ENCODE assay signal across 23 cellular contexts in genomic region chr20:48765359-48765758, GRCh38.
A peak's percentile ranks its signal among the peaks of the same experiment; 100 is the strongest.
DNase-seq lines count a peak whose midpoint lies in the region; ATAC-seq, FAIRE-seq and TF ChIP-seq lines count a peak whose summit lies in the region.
"Had no signal": no experiment of that assay in that cellular context is flagged by ENCODE, and none has a peak within 500 bp of the region (broad histone marks: within the 10 kb centered on the region; RNA-seq: fewer than 3 reads in every experiment).

No MANE protein-coding gene starts in this region.

- no peak for TF ChIP-seq CTCF in endodermal cell (conservative IDR thresholded peaks at IDR 0.05)

- peaks cover 21% of the 10 kb centered on the region for H3K9me3 ChIP-seq in endodermal cell (ENCODE audit: control insufficient read depth, low read length)
- H3K9me3 ChIP-seq: suprapubic skin, vagina had no signal

- H3K36me3 ChIP-seq in endodermal cell (ENCODE audit: control insufficient read depth, insufficient read depth, low read length), result peaks cover 15% of the 10 kb centered on the region
- H3K36me3 ChIP-seq: neural progenitor cell, suprapubic skin, vagina had no signal

- no peak overlapping the region for H3K27ac ChIP-seq in endodermal cell (ENCODE audit: low read depth, low read length)
- H3K27ac ChIP-seq: C4-2B, KMS-11, neural progenitor cell, suprapubic skin, vagina had no signal

- no peak overlapping the region for H3K9ac ChIP-seq in endodermal cell (ENCODE audit: extremely low read depth, low read length, poor library complexity, severe bottlenecking)
- H3K9ac ChIP-seq: KMS-11, neural progenitor cell had no signal

- peaks cover 91% of the 10 kb centered on the region for H3K4me1 Mint-ChIP-seq in activated T-cell treated with anti-CD3 and anti-CD28 coated beads, Interleukin-2, amount 50 U/mL, for 24 hours (ENCODE audit: low read depth)
- H3K4me1 Mint-ChIP-seq in activated CD4-positive, alpha-beta memory T cell treated with anti-CD3 and anti-CD28 coated beads for 36 hours (ENCODE audit: low read depth), result peaks cover 89% of the 10 kb centered on the region
- H3K4me1 Mint-ChIP-seq in endodermal cell, result peaks cover 17% of the 10 kb centered on the region
- peaks cover 94% of the 10 kb centered on the region for H3K4me1 Mint-ChIP-seq in stimulated activated effector memory CD8-positive, alpha-beta T cell treated with anti-CD3 and anti-CD28 coated beads, Interleukin-12 subunit alpha, Interleukin-12 subunit beta, amount 100 ng/mL, for 72 hours

- H3K27ac Mint-ChIP-seq in activated T-cell treated with anti-CD3 and anti-CD28 coated beads, Interleukin-2, amount 50 U/mL, for 24 hours, result peak overlapping the region; percentile 62
- peak overlapping the region; percentile 97 for H3K27ac Mint-ChIP-seq in activated CD4-positive, alpha-beta memory T cell treated with anti-CD3 and anti-CD28 coated beads for 36 hours
- H3K27ac Mint-ChIP-seq in endodermal cell, result no peak overlapping the region
- peak overlapping the region; percentile 92 for H3K27ac Mint-ChIP-seq in stimulated activated effector memory CD8-positive, alpha-beta T cell treated with anti-CD3 and anti-CD28 coated beads, Interleukin-12 subunit alpha, Interleukin-12 subunit beta, amount 100 ng/mL, for 72 hours
- H3K27ac Mint-ChIP-seq: neural progenitor cell had no signal

- H3K27me3 ChIP-seq in endodermal cell (ENCODE audit: control insufficient read depth, insufficient read depth, low read length, poor library complexity, severe bottlenecking), result no peaks in the 10 kb centered on the region
- H3K27me3 ChIP-seq: vagina had no signal

- no peaks in the 10 kb centered on the region for H3K27me3 Mint-ChIP-seq in activated T-cell treated with anti-CD3 and anti-CD28 coated beads, Interleukin-2, amount 50 U/mL, for 24 hours
- H3K27me3 Mint-ChIP-seq in activated CD4-positive, alpha-beta memory T cell treated with anti-CD3 and anti-CD28 coated beads for 36 hours, result no peaks in the 10 kb centered on the region
- H3K27me3 Mint-ChIP-seq in endodermal cell (ENCODE audit: insufficient read depth), result no peaks in the 10 kb centered on the region

- ATAC-seq in stimulated activated effector memory CD8-positive, alpha-beta T cell treated with anti-CD3 and anti-CD28 coated beads, Interleukin-12 subunit alpha, Interleukin-12 subunit beta, amount 100 ng/mL, for 72 hours, result no peak

- CTCF ChIA-PET in activated CD4-positive, alpha-beta memory T cell treated with anti-CD3 and anti-CD28 coated beads for 36 hours (lab: Charles Lee), result no interaction called here

- H3K4me1 ChIP-seq in endodermal cell (ENCODE audit: control insufficient read depth, insufficient read depth, low read length), result no peaks in the 10 kb centered on the region
- H3K4me1 ChIP-seq: vagina had no signal

- intact Hi-C loops in activated CD4-positive, alpha-beta memory T cell treated with anti-CD3 and anti-CD28 coated beads for 36 hours (cut with micrococcal nuclease), result loop anchor here (10.0 kb wide), 2 partner anchors 829 to 1261 kb away; partner anchors contain the start of gene NCOA3

- H3K4me3 Mint-ChIP-seq in activated T-cell treated with anti-CD3 and anti-CD28 coated beads, Interleukin-2, amount 50 U/mL, for 24 hours, result no peak overlapping the region
- H3K4me3 Mint-ChIP-seq in activated CD4-positive, alpha-beta memory T cell treated with anti-CD3 and anti-CD28 coated beads for 36 hours, result no peak overlapping the region
- H3K4me3 Mint-ChIP-seq in endodermal cell, result no peak overlapping the region
- peak overlapping the region; percentile 34 for H3K4me3 Mint-ChIP-seq in stimulated activated effector memory CD8-positive, alpha-beta T cell treated with anti-CD3 and anti-CD28 coated beads, Interleukin-12 subunit alpha, Interleukin-12 subunit beta, amount 100 ng/mL, for 72 hours
- H3K4me3 Mint-ChIP-seq: neural progenitor cell had no signal

- DNase-seq in activated T-cell treated with anti-CD3 and anti-CD28 coated beads, Interleukin-2, amount 50 U/mL, for 24 hours, result no peak
- DNase-seq in activated T-cell treated with anti-CD3 and anti-CD28 coated beads, Interleukin-2, amount 50 U/mL, for 1 hour, result no peak
- no peak for DNase-seq in activated CD4-positive, alpha-beta memory T cell treated with anti-CD3 and anti-CD28 coated beads for 36 hours
- DNase-seq in endodermal cell, result no peak
- no peak for DNase-seq in stimulated activated effector memory CD8-positive, alpha-beta T cell treated with anti-CD3 and anti-CD28 coated beads, Interleukin-12 subunit alpha, Interleukin-12 subunit beta, amount 100 ng/mL, for 72 hours (ENCODE audit: low spot score in 2 of 2)
- DNase-seq in GM19239 (ENCODE audit: insufficient read length, low spot score), result no peak
- DNase-seq in NCI-H1092 treated with DMSO at 0.1 percent for 48 hours (lab: John Stamatoyannopoulos, UW), result no peak
- no peak for DNase-seq in foreskin melanocyte
- DNase-seq: activated naive CD4-positive, alpha-beta T cell; DMS53; hypothalamus; mesendoderm; NCI-H1048; SHP77 had no signal

- WGBS in endodermal cell (ENCODE audit: insufficient coverage in 1 of 2, insufficient read length in 1 of 2), 2 experiments, result 89 to 97% methylated on average over 4 of the region's 4 CpGs

- peak overlapping the region; percentile 5 for H3K4me3 ChIP-seq in endodermal cell (ENCODE audit: low read length)
- H3K4me3 ChIP-seq: neural progenitor cell, smooth muscle cell, suprapubic skin, vagina had no signal

- no peak for FAIRE-seq in GM19239 (lab: Jason Lieb, UNC)
- FAIRE-seq: endothelial cell of umbilical vein, GM12891, H1 had no signal

- peaks cover 2% of the 10 kb centered on the region for H3K9me3 Mint-ChIP-seq in activated T-cell treated with anti-CD3 and anti-CD28 coated beads, Interleukin-2, amount 50 U/mL, for 24 hours
- peaks cover 4% of the 10 kb centered on the region for H3K9me3 Mint-ChIP-seq in activated CD4-positive, alpha-beta memory T cell treated with anti-CD3 and anti-CD28 coated beads for 36 hours
- H3K9me3 Mint-ChIP-seq in endodermal cell, result peaks cover 24% of the 10 kb centered on the region
- H3K9me3 Mint-ChIP-seq in stimulated activated effector memory CD8-positive, alpha-beta T cell treated with anti-CD3 and anti-CD28 coated beads, Interleukin-12 subunit alpha, Interleukin-12 subunit beta, amount 100 ng/mL, for 72 hours, result no peaks in the 10 kb centered on the region

- POLR2A ChIA-PET in activated CD4-positive, alpha-beta memory T cell treated with anti-CD3 and anti-CD28 coated beads for 36 hours (lab: Charles Lee), result interaction anchor here (2.3 kb wide), 1 partner anchor 27 kb away, joined by 9 read pairs; no protein-coding TSS in a partner anchor

- H3K36me3 Mint-ChIP-seq in activated T-cell treated with anti-CD3 and anti-CD28 coated beads, Interleukin-2, amount 50 U/mL, for 24 hours (ENCODE audit: low read depth), result peaks cover 35% of the 10 kb centered on the region
- H3K36me3 Mint-ChIP-seq in activated CD4-positive, alpha-beta memory T cell treated with anti-CD3 and anti-CD28 coated beads for 36 hours, result peaks cover 12% of the 10 kb centered on the region
- H3K36me3 Mint-ChIP-seq in endodermal cell (ENCODE audit: low read depth), result peaks cover 34% of the 10 kb centered on the region
- peaks cover 49% of the 10 kb centered on the region for H3K36me3 Mint-ChIP-seq in stimulated activated effector memory CD8-positive, alpha-beta T cell treated with anti-CD3 and anti-CD28 coated beads, Interleukin-12 subunit alpha, Interleukin-12 subunit beta, amount 100 ng/mL, for 72 hours
